Comparison of ENCODE assay signal across 11 cellular contexts in the genomic region with DNA sequence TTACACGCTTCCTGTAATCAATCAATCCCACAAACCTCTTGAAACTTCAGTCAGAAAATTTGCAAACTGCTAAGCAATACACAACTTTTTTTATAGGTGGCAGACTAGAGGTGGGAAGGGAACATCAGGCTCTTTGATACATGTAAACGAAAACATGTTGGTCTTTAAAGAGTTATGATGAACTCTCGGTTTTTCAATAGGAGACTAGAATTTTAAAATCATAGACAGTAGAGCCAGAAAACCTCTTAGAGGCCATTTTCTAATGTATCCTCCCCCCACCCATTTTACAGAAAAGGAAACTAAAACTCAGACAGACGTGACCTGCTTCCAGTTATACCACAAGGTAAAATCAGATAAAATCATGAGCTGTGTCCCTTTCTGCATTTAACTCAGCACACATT.
DNase-seq lines count a peak whose midpoint lies in the region; ATAC-seq and TF ChIP-seq lines count a peak whose summit lies in the region.
"Had no signal": no experiment of that assay in that cellular context is flagged by ENCODE, and none has a peak within 500 bp of the region (broad histone marks: within the 10 kb centered on the region; RNA-seq: fewer than 3 reads in every experiment).

No MANE protein-coding gene starts in this region.

- H3K27ac ChIP-seq in AG04450 (ENCODE audit: low read depth, low read length) (no peak overlapping the region), foreskin keratinocyte (no peak overlapping the region)
- H3K27ac ChIP-seq: HL-60, upper lobe of left lung had no signal

- peaks cover 59% of the 10 kb centered on the region for H3K4me1 Mint-ChIP-seq in T-helper 17 cell
- H3K4me1 Mint-ChIP-seq in WTC11: peaks cover 9% of the 10 kb centered on the region

- H3K36me3 Mint-ChIP-seq in T-helper 17 cell (ENCODE audit: low read depth) (peaks cover 2% of the 10 kb centered on the region), WTC11 (peaks cover 14% of the 10 kb centered on the region)

- H3K4me1 ChIP-seq in foreskin keratinocyte: no peaks in the 10 kb centered on the region

- POLR2A ChIA-PET in AG04450 (lab: Yijun Ruan, JAX) (interaction anchor here (1.0 kb wide), 1 partner anchor 230 kb away, joined by 4 read pairs; a partner anchor contains a TSS), WTC11 (lab: Charles Lee) (no interaction called here)

- H3K27me3 ChIP-seq in AG04450 (ENCODE audit: control insufficient read depth, insufficient read depth, low read length): no peaks in the 10 kb centered on the region
- H3K27me3 ChIP-seq in foreskin keratinocyte: peaks cover 3% of the 10 kb centered on the region
- H3K27me3 ChIP-seq: neutrophil, upper lobe of left lung had no signal

- H3K27ac Mint-ChIP-seq in T-helper 17 cell (peak overlapping the region; percentile 97), WTC11 (no peak overlapping the region)

- H3K9me3 Mint-ChIP-seq in WTC11: peaks cover 20% of the 10 kb centered on the region

- H3K4me3 Mint-ChIP-seq in T-helper 17 cell: peak overlapping the region; percentile 89
- H3K4me3 Mint-ChIP-seq in WTC11: no peak overlapping the region

- H3K9me3 ChIP-seq in AG04450 (ENCODE audit: control insufficient read depth, insufficient read depth, low read length) (no peaks in the 10 kb centered on the region; the same call in 1 of the 2 replicates), T-helper 17 cell (ENCODE audit: control insufficient read depth, low read length, poor library complexity, severe bottlenecking) (no peaks in the 10 kb centered on the region)
- H3K9me3 ChIP-seq: neutrophil, upper lobe of left lung had no signal

- no peak overlapping the region for H3K4me3 ChIP-seq in AG04450 (ENCODE audit: low read depth, low read length)
- H3K4me3 ChIP-seq: upper lobe of left lung had no signal

- H3K27me3 Mint-ChIP-seq in T-helper 17 cell (no peaks in the 10 kb centered on the region), WTC11 (ENCODE audit: low read depth) (no peaks in the 10 kb centered on the region)

- TF ChIP-seq CTCF in AG04450 (IDR thresholded peaks at IDR 0.05; ENCODE audit: low read depth, low read length) (0 out of 2 replicates have a peak, but pooled peaks have one; percentile 7), foreskin keratinocyte (conservative IDR thresholded peaks at IDR 0.05) (peak; percentile 35), WTC11 (IDR thresholded peaks at IDR 0.05) (no peak)

- CTCF ChIA-PET in AG04450 (lab: Charles Lee) (interaction anchor here (0.9 to 1.5 kb wide), 3 partner anchors 9 to 212 kb away, joined by 3 read pairs; no protein-coding TSS in a partner anchor), WTC11 (lab: Charles Lee) (no interaction called here)

- peak; percentile 55 for ATAC-seq in GM19395 (IDR thresholded peaks at IDR 0.05; ENCODE audit: unreplicated experiment)
- peak; percentile 75 for ATAC-seq in T-helper 17 cell
- ATAC-seq in foreskin keratinocyte: no peak
- ATAC-seq in esophagus mucosa: no peak
- no peak for ATAC-seq in WTC11
- ATAC-seq in GM19463 (IDR thresholded peaks at IDR 0.05; ENCODE audit: unreplicated experiment): no peak

- DNase-seq in AG04450 (ENCODE audit: low read depth, low spot score) (no peak), T-helper 17 cell (no peak), foreskin keratinocyte (no peak), WTC11 (ENCODE audit: low spot score) (no peak)
- no peak for DNase-seq in effector CD8-positive, alpha-beta T cell (lab: John Stamatoyannopoulos, UW)
- DNase-seq: upper lobe of left lung had no signal

TF ChIP-seq in WTC11, 78 proteins besides CTCF, POLR2A, EP300 and RAD21:
- TF ChIP-seq, protein P1, sequence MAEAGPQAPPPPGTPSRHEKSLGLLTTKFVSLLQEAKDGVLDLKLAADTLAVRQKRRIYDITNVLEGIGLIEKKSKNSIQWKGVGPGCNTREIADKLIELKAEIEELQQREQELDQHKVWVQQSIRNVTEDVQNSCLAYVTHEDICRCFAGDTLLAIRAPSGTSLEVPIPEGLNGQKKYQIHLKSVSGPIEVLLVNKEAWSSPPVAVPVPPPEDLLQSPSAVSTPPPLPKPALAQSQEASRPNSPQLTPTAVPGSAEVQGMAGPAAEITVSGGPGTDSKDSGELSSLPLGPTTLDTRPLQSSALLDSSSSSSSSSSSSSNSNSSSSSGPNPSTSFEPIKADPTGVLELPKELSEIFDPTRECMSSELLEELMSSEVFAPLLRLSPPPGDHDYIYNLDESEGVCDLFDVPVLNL (CRISPR knock-in tag; IDR thresholded peaks at IDR 0.05; ENCODE audit: borderline replicate concordance, low read depth): no peak
- TF ChIP-seq, protein P2, sequence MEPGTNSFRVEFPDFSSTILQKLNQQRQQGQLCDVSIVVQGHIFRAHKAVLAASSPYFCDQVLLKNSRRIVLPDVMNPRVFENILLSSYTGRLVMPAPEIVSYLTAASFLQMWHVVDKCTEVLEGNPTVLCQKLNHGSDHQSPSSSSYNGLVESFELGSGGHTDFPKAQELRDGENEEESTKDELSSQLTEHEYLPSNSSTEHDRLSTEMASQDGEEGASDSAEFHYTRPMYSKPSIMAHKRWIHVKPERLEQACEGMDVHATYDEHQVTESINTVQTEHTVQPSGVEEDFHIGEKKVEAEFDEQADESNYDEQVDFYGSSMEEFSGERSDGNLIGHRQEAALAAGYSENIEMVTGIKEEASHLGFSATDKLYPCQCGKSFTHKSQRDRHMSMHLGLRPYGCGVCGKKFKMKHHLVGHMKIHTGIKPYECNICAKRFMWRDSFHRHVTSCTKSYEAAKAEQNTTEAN (CRISPR knock-in tag; IDR thresholded peaks at IDR 0.05): no peak
- no peak for TF ChIP-seq NR1H2 (CRISPR knock-in tag; IDR thresholded peaks at IDR 0.05)

Comparison
In these comparisons a context has a peak if more than half of its experiments do, and no peak if none do; other contexts are left out.
1. ATAC-seq: peak in GM19395 (single experiment) and T-helper 17 cell (single experiment); none in foreskin keratinocyte (single experiment), esophagus mucosa (single experiment), WTC11 (single experiment) and GM19463 (single experiment).